Comparison of ENCODE assay signal across 19 cellular contexts in the genomic region with DNA sequence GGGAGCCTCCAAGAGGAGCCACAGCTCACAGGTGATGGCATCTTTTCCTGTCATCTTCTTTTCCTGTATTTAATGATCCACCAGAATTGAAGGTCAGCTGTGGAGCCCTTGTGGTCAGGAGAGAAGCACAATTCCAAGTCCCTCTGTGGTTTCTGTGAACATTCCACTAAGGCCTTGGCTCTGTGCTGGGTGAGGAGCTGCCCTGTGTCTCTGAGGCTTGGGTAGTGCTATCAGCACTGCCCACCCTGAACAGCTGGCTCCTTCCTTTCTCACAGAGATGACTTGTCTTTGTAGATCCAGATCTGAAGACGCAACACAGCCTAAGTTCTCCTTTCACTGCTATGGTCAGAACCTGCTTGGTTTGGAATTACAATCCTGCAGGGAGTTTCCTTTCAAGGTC.
"Had no signal": no experiment of that assay in that cellular context is flagged by ENCODE, and none has a peak within 500 bp of the region (broad histone marks: within the 10 kb centered on the region; RNA-seq: fewer than 3 reads in every experiment).

No MANE protein-coding gene starts in this region.

- H3K79me2 ChIP-seq: hepatocyte had no signal

- H3K27ac ChIP-seq: dorsolateral prefrontal cortex, hepatocyte, neutrophil, right atrium auricular region, sigmoid colon had no signal

- ATAC-seq: left colon; left ventricle myocardium superior; naive thymus-derived CD8-positive, alpha-beta T cell had no signal

- DNase-seq: cortex of kidney; dorsolateral prefrontal cortex; effector CD8-positive, alpha-beta T cell; foreskin melanocyte; head of caudate nucleus; kidney; left colon; left ventricle myocardium superior; mesendoderm; naive thymus-derived CD8-positive, alpha-beta T cell; posterior cingulate gyrus; sigmoid colon; small intestine; stimulated activated CD4-positive, alpha-beta T cell treated with anti-CD3 and anti-CD28 coated beads, Interleukin-12 subunit alpha, Interleukin-12 subunit beta, amount 100 ng/mL, for 4 hours; stimulated activated naive CD4-positive, alpha-beta T cell treated with Interleukin-2 at 50 U/mL for 16 hours; trophoblast cell had no signal

- H2AFZ ChIP-seq: hepatocyte had no signal

- H3K36me3 Mint-ChIP-seq: naive thymus-derived CD8-positive, alpha-beta T cell had no signal

- H3K36me3 ChIP-seq: neutrophil, right atrium auricular region, sigmoid colon had no signal

- H3K4me3 Mint-ChIP-seq: naive thymus-derived CD8-positive, alpha-beta T cell had no signal

- H3K4me2 ChIP-seq: hepatocyte had no signal

- H3K9me3 ChIP-seq: neutrophil, right atrium auricular region had no signal

- H3K27me3 ChIP-seq: dorsolateral prefrontal cortex, hepatocyte, neutrophil, right atrium auricular region had no signal

- H3K4me1 ChIP-seq: right atrium auricular region, sigmoid colon had no signal

- H3K27ac Mint-ChIP-seq: naive thymus-derived CD8-positive, alpha-beta T cell had no signal

- H3K4me3 ChIP-seq: dorsolateral prefrontal cortex, hepatocyte, right atrium auricular region, sigmoid colon had no signal
